ENCODE assay signal across 8 cellular contexts in the genomic region with DNA sequence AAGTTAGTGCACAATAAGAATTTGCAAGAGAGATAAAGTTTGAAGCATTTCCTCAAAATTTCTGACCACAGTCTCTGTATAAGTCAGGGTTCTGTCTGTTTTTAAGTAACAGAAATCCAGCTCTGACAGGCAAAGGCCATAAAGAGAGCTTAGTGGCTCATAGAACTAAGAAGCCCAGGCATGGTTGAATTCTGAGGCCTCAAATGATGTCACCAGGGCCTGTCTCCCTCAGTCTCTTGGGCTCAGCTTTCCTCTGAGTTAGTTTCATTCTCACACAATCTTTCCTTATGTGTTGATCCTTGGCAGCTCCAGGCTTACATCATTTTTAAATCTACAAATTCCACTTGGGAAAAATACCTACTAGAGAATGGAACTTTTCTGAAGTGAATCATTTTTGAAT.
DNase-seq lines count a peak whose midpoint lies in the region; ATAC-seq lines count a peak whose summit lies in the region.
"Had no signal": no experiment of that assay in that cellular context is flagged by ENCODE, and none has a peak within 500 bp of the region (broad histone marks: within the 10 kb centered on the region; RNA-seq: fewer than 3 reads in every experiment).

No MANE protein-coding gene starts in this region.

- POLR2A ChIA-PET in naive thymus-derived CD8-positive, alpha-beta T cell (lab: Charles Lee): interaction anchor here (0.6 to 4.5 kb wide), 4 partner anchors 19 to 177 kb away, joined by 3 to 41 read pairs (median 22); partner anchors contain the start of gene ATP2B1

- H3K4me3 Mint-ChIP-seq in naive thymus-derived CD8-positive, alpha-beta T cell: peak overlapping the region in 8 of 10 donors; percentile 13 to 81 (median 62)

- DNase-seq in OCI-M1 (lab: John Stamatoyannopoulos, UW): peak; percentile 72
- peak in 1 of 10 donors; percentile 13 for DNase-seq in naive thymus-derived CD8-positive, alpha-beta T cell
- no peak for DNase-seq in middle frontal gyrus (ENCODE audit: extremely low spot score, low spot score)
- no peak for DNase-seq in NCI-H82 treated with DMSO at 0.1 percent for 48 hours (lab: John Stamatoyannopoulos, UW; ENCODE audit: unreplicated experiment)
- DNase-seq: NCI-H1694 treated with DMSO at 0.1 percent for 48 hours had no signal

- peaks cover 15 to 66% (median 53%) of the 10 kb centered on the region in 4 donors for H3K4me1 Mint-ChIP-seq in naive thymus-derived CD8-positive, alpha-beta T cell

- peak overlapping the region; percentile 92 to 98 (median 96) for H3K27ac Mint-ChIP-seq in naive thymus-derived CD8-positive, alpha-beta T cell

- peaks cover 0 to 6% (median 0%) of the 10 kb centered on the region in 3 donors for H3K36me3 Mint-ChIP-seq in naive thymus-derived CD8-positive, alpha-beta T cell

- H3K9me3 Mint-ChIP-seq in naive thymus-derived CD8-positive, alpha-beta T cell: peaks cover 0 to 4% (median 0%) of the 10 kb centered on the region in 9 donors

- no peaks in the 10 kb centered on the region for H3K27me3 Mint-ChIP-seq in naive thymus-derived CD8-positive, alpha-beta T cell

- ATAC-seq in GM18517 (IDR thresholded peaks at IDR 0.05; ENCODE audit: unreplicated experiment) (peak; percentile 24), GM21786 (IDR thresholded peaks at IDR 0.05; ENCODE audit: unreplicated experiment) (peak; percentile 41), HG02970 (IDR thresholded peaks at IDR 0.05; ENCODE audit: low FRiP score, unreplicated experiment) (no peak)
- ATAC-seq in naive thymus-derived CD8-positive, alpha-beta T cell: peak; percentile 26 to 33
